12 cellular contexts compared by ENCODE assay signal in the genomic region with DNA sequence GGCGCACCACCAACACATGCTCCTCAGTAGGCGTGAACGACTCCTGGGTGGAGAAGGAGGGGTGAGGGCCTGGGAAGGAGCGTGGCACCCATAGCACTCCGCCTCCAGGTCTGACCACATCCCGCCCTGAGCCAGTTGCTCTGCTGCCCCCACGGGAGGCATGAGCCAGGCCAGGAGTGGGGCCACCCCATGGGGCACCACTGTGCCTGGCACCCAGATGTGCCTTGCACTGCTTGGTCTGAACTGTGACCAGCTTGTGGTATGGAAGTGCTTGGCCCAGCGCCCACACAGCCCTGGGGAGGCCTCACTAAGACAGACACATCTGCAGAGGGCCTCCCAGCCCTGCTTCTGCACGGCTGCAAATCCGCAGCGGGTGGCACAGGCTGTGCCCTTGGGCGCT. TPM values are rescaled to one million over a fixed set of nuclear protein-coding genes. Genes with fewer than 3 reads are reported as not detected.
DNase-seq lines count a peak whose midpoint lies in the region; ATAC-seq lines count a peak whose summit lies in the region.
"Not testable (repeated sequence)": the region's sequence is repeated elsewhere in the genome, so short reads cannot be mapped to it uniquely, and the experiment has no call there.
"Had no signal": no experiment of that assay in that cellular context is flagged by ENCODE, and none has a peak within 500 bp of the region (broad histone marks: within the 10 kb centered on the region; RNA-seq: fewer than 3 reads in every experiment).

No MANE protein-coding gene starts in this region.

- H3K27ac Mint-ChIP-seq in IgD-negative memory B cell: peak overlapping the region; percentile 95 to 98 (median 98)

- peak overlapping the region in 2 of 4 donors; percentile 62 to 86 for H3K4me3 Mint-ChIP-seq in IgD-negative memory B cell

- not testable (repeated sequence) for H3K36me3 Mint-ChIP-seq in IgD-negative memory B cell

- peak; percentile 24 for DNase-seq in glomerular visceral epithelial cell (ENCODE audit: extremely low spot score)

- peaks cover 15 to 19% (median 16%) of the 10 kb centered on the region in 3 donors for H3K4me1 Mint-ChIP-seq in IgD-negative memory B cell

- not testable (repeated sequence) for H3K9me3 Mint-ChIP-seq in IgD-negative memory B cell

- not testable (repeated sequence) for H3K27me3 Mint-ChIP-seq in IgD-negative memory B cell

- ATAC-seq in GM18508 (IDR thresholded peaks at IDR 0.05; ENCODE audit: insufficient read depth, unreplicated experiment) (peak; percentile 29), GM19455 (IDR thresholded peaks at IDR 0.05; ENCODE audit: unreplicated experiment) (peak; percentile 34), HG02588 (IDR thresholded peaks at IDR 0.05; ENCODE audit: unreplicated experiment) (peak; percentile 47), HG03097 (IDR thresholded peaks at IDR 0.05; ENCODE audit: low FRiP score, unreplicated experiment) (peak; percentile 41), SK-N-SH treated with all-trans-retinoic acid at 6 μM for 48 hours (peak; percentile 10; the same call in 1 of the 3 replicates)

RNA-seq across cellular contexts. Expression of a gene that starts 12.4 kb away (rescaled TPM):
- not detected for polyA plus RNA-seq in IgD-negative memory B cell
- polyA plus RNA-seq: CD14-positive monocyte had no signal

RNA-seq across cellular contexts. Expression of a gene that starts 24.0 kb away (rescaled TPM):
- 43.3 TPM for polyA plus RNA-seq in IgD-negative memory B cell

RNA-seq across cellular contexts. Expression of a gene that starts 24.7 kb away (rescaled TPM):
- 168 TPM for polyA plus RNA-seq in IgD-negative memory B cell

RNA-seq across cellular contexts. Expression of a gene that starts 28.3 kb away (rescaled TPM):
- not detected for polyA plus RNA-seq in IgD-negative memory B cell
- polyA plus RNA-seq: CD14-positive monocyte, esophagus, heart left ventricle, keratinocyte had no signal

RNA-seq across cellular contexts. Expression of a gene that starts 40.9 kb away (rescaled TPM):
- polyA plus RNA-seq in IgD-negative memory B cell: not detected
- polyA plus RNA-seq: CD14-positive monocyte, H1, keratinocyte had no signal

Comparison
In these comparisons a context has a peak if more than half of its experiments do, and no peak if none do; other contexts are left out.
1. Peak in every context shown above with its lines: DNase-seq and ATAC-seq.